8 cellular contexts compared by ENCODE assay signal in genomic region chr11:118791015-118791960, GRCh38. TPM values are rescaled to one million over a fixed set of nuclear protein-coding genes. Genes with fewer than 3 reads are reported as not detected.
DNase-seq lines count a peak whose midpoint lies in the region; ATAC-seq and TF ChIP-seq lines count a peak whose summit lies in the region.

A gene with protein sequence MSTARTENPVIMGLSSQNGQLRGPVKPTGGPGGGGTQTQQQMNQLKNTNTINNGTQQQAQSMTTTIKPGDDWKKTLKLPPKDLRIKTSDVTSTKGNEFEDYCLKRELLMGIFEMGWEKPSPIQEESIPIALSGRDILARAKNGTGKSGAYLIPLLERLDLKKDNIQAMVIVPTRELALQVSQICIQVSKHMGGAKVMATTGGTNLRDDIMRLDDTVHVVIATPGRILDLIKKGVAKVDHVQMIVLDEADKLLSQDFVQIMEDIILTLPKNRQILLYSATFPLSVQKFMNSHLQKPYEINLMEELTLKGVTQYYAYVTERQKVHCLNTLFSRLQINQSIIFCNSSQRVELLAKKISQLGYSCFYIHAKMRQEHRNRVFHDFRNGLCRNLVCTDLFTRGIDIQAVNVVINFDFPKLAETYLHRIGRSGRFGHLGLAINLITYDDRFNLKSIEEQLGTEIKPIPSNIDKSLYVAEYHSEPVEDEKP (minus strand): TSS chr11:118791164. CDS start chr11:118786251, 4,913 bp downstream.

- peak; percentile 66 for DNase-seq in NCI-H460 (ENCODE audit: extremely low read depth, low read depth)
- peak; percentile 90 for DNase-seq in activated CD4-positive, alpha-beta T cell treated with anti-CD3 and anti-CD28 coated beads for 4 hours
- peak; percentile 93 for DNase-seq in choroid plexus epithelial cell (ENCODE audit: low read depth)
- DNase-seq in kidney tubule cell (ENCODE audit: low spot score): peak; percentile 92
- DNase-seq in stimulated activated CD4-positive, alpha-beta T cell treated with anti-CD3 and anti-CD28 coated beads, Interleukin-15, amount 100 ng/mL, for 48 hours (ENCODE audit: low read depth in 2 of 2): peak; percentile 83 to 88

- peak; percentile 51 for ATAC-seq in GM18511 (IDR thresholded peaks at IDR 0.05; ENCODE audit: unreplicated experiment)
- ATAC-seq in HG03175 (IDR thresholded peaks at IDR 0.05; ENCODE audit: unreplicated experiment): peak; percentile 42

- H3K4me3 ChIP-seq in choroid plexus epithelial cell (ENCODE audit: low read depth, low read length): peak within 1 kb of the TSS; percentile 73

- TF ChIP-seq CTCF in 22Rv1 (IDR thresholded peaks at IDR 0.05): peak; percentile 21; the same call in 1 of the 2 replicates
- TF ChIP-seq CTCF in choroid plexus epithelial cell (conservative IDR thresholded peaks at IDR 0.05; ENCODE audit: low read depth, low read length): peak; percentile 45

- peak within 1 kb of the TSS; percentile 98 for H3K27ac ChIP-seq in 22Rv1

RNA-seq across cellular contexts. Expression of the gene that starts here (rescaled TPM):
- 47.6 and 52.0 TPM in 2 replicates for total RNA-seq in NCI-H460 (2014; rRNA removed; shearing (Covaris generic))
- 11.8 and 12.1 TPM in 2 replicates for polyA plus RNA-seq in NCI-H460 (2014; cell fraction: nucleus; rRNA removed)

Comparison
In these comparisons a context has a peak if more than half of its experiments do, and no peak if none do; other contexts are left out.
1. Peak in every context shown above with its lines: DNase-seq, ATAC-seq, H3K4me3 ChIP-seq and H3K27ac ChIP-seq.